1 cellular context compared by ENCODE assay signal in genomic region chr19:18737337-18737953, GRCh38.
A peak's percentile ranks its signal among the peaks of the same experiment; 100 is the strongest.
TF ChIP-seq lines count a peak whose summit lies in the region.

No MANE protein-coding gene starts in this region.

TF ChIP-seq in HepG2, 621 proteins besides CTCF, POLR2A, EP300 and RAD21:
- TF ChIP-seq POLR2G (IDR thresholded peaks at IDR 0.05; ENCODE audit: low read depth, low read length) (0 out of 2 replicates have a peak, but pooled peaks have one; percentile 4), ARID3A (IDR thresholded peaks at IDR 0.05; ENCODE audit: low read depth, low read length) (no peak), HES4 (CRISPR knock-in tag; IDR thresholded peaks at IDR 0.05; ENCODE audit: borderline replicate concordance) (no peak), ZXDC (CRISPR knock-in tag; IDR thresholded peaks at IDR 0.05) (no peak), HMGA1 (CRISPR knock-in tag; conservative IDR thresholded peaks at IDR 0.05) (no peak), TCF7L2 (IDR thresholded peaks at IDR 0.05; ENCODE audit: low read depth, low read length) (no peak), PRDM10 (CRISPR knock-in tag; IDR thresholded peaks at IDR 0.05; ENCODE audit: low read depth) (no peak), ZNF713 (CRISPR knock-in tag; IDR thresholded peaks at IDR 0.05) (no peak), ZNF629 (CRISPR knock-in tag; conservative IDR thresholded peaks at IDR 0.05) (peak; percentile 70), MLX (CRISPR knock-in tag; IDR thresholded peaks at IDR 0.05) (no peak), ZNF138 (CRISPR knock-in tag; IDR thresholded peaks at IDR 0.05; ENCODE audit: low read depth) (no peak), ZNF652 (CRISPR knock-in tag; IDR thresholded peaks at IDR 0.05; ENCODE audit: borderline replicate concordance, low read depth) (peak; percentile 70), ZNF235 (CRISPR knock-in tag; IDR thresholded peaks at IDR 0.05; ENCODE audit: borderline replicate concordance) (no peak)
TF ChIP-seq in HepG2: peak in this region for 3.
